ENCODE assay signal across 14 cellular contexts in genomic region chr6:43287717-43288679, GRCh38. TPM values are rescaled to one million over a fixed set of nuclear protein-coding genes. Genes with fewer than 3 reads are reported as not detected.
DNase-seq lines count a peak whose midpoint lies in the region; ATAC-seq, FAIRE-seq and TF ChIP-seq lines count a peak whose summit lies in the region.
"Had no signal": no experiment of that assay in that cellular context is flagged by ENCODE, and none has a peak within 500 bp of the region (broad histone marks: within the 10 kb centered on the region; RNA-seq: fewer than 3 reads in every experiment).

No MANE protein-coding gene starts in this region.

- no peak for TF ChIP-seq POLR2A in A549 (IDR thresholded peaks at IDR 0.05; ENCODE audit: low read length)
- no peak for TF ChIP-seq POLR2A in spleen (IDR thresholded peaks at IDR 0.05)

- TF ChIP-seq CTCF in A549 (IDR thresholded peaks at IDR 0.05) (no peak), HEK293 (tag by site-specific recombination; IDR thresholded peaks at IDR 0.05) (no peak), kidney (IDR thresholded peaks at IDR 0.05; ENCODE audit: borderline replicate concordance, extremely low read depth, insufficient read depth) (no peak), spleen (IDR thresholded peaks at IDR 0.05 in 8 of 11, conservative IDR thresholded peaks at IDR 0.05 in 3 of 11) (no peak)

- H3K4me3 ChIP-seq in A549, result no peak overlapping the region
- H3K4me3 ChIP-seq in HEK293 (ENCODE audit: low read depth, low read length), result no peak overlapping the region
- no peak overlapping the region for H3K4me3 ChIP-seq in kidney (ENCODE audit: low read length in 2 of 2)
- no peak overlapping the region for H3K4me3 ChIP-seq in spleen
- no peak overlapping the region for H3K4me3 ChIP-seq in small intestine (ENCODE audit: low read depth in 1 of 2, low read length in 2 of 2)

- H3K27me3 ChIP-seq in spleen (replicated peaks in 1 of 7), result peaks cover 0 to 45% (median 29%) of the 10 kb centered on the region in 7 donors
- H3K27me3 ChIP-seq in small intestine (ENCODE audit: control insufficient read depth in 2 of 2, insufficient read depth in 2 of 2, low read length in 2 of 2), result no peaks in the 10 kb centered on the region

- FAIRE-seq in A549 (lab: Jason Lieb, UNC) (no peak), kidney (lab: Jason Lieb, UNC) (no peak), small intestine (lab: Jason Lieb, UNC) (no peak)

- peak in 1 of 2 experiments; percentile 27; a peak in 2 of 6 replicates for ATAC-seq in A549
- ATAC-seq: Panc1 had no signal

- H3K4me1 ChIP-seq in A549, result peaks cover 14% of the 10 kb centered on the region; the same call in 2 of the 3 replicates
- no peaks in the 10 kb centered on the region for H3K4me1 ChIP-seq in HEK293 (ENCODE audit: control insufficient read depth, insufficient read depth, low read length)
- no peaks in the 10 kb centered on the region for H3K4me1 ChIP-seq in kidney (ENCODE audit: control insufficient read depth in 1 of 2, insufficient read depth in 1 of 2, low read depth in 1 of 2, low read length in 2 of 2)
- peaks cover 0 to 16% (median 5%) of the 10 kb centered on the region in 6 donors for H3K4me1 ChIP-seq in spleen
- peaks cover 0 to 2% of the 10 kb centered on the region in 2 donors for H3K4me1 ChIP-seq in small intestine (ENCODE audit: control insufficient read depth in 2 of 2, insufficient read depth in 1 of 2, low read depth in 1 of 2, low read length in 1 of 2)

- TF ChIP-seq RAD21 in A549 (conservative IDR thresholded peaks at IDR 0.05 in 1 of 2, IDR thresholded peaks at IDR 0.05 in 1 of 2), result no peak

- H3K4me2 ChIP-seq in A549, result peak overlapping the region; percentile 37; the same call in 2 of the 3 replicates

- no peak overlapping the region for H3K9ac ChIP-seq in kidney (ENCODE audit: low read length in 2 of 2)

- no peak for TF ChIP-seq EP300 in A549 (IDR thresholded peaks at IDR 0.05)

- H3K36me3 ChIP-seq in HEK293 (ENCODE audit: control insufficient read depth in 2 of 2, insufficient read depth in 1 of 2, low read length in 2 of 2) (no peaks in the 10 kb centered on the region), kidney (ENCODE audit: control insufficient read depth in 1 of 2, insufficient read depth in 2 of 2, low read length in 2 of 2) (no peaks in the 10 kb centered on the region), spleen (no peaks in the 10 kb centered on the region), small intestine (ENCODE audit: control insufficient read depth in 2 of 2, insufficient read depth in 2 of 2, low read length in 2 of 2) (no peaks in the 10 kb centered on the region)

- H3K9me3 ChIP-seq in A549 (no peaks in the 10 kb centered on the region), HEK293 (ENCODE audit: control insufficient read depth, insufficient read depth, low read depth, low read length) (no peaks in the 10 kb centered on the region), kidney (ENCODE audit: control insufficient read depth in 1 of 2, low read length in 2 of 2) (no peaks in the 10 kb centered on the region), spleen (no peaks in the 10 kb centered on the region), small intestine (ENCODE audit: control insufficient read depth, low read depth) (no peaks in the 10 kb centered on the region)

- intact Hi-C loops in kidney (cut with DNase I), result no loop called here
- intact Hi-C loops in spleen (cut with DNase I; ENCODE audit: low total_unique reads), result no loop called here

- CTCF ChIA-PET in A549 (lab: Yijun Ruan, JAX) (interaction anchor here (0.8 to 2.6 kb wide), 4 partner anchors 8 to 46 kb away, joined by 3 to 6 read pairs (median 4); no protein-coding TSS in a partner anchor), HEK293 (lab: Yijun Ruan, JAX) (interaction anchor here (1.1 to 2.2 kb wide), 7 partner anchors 7 to 219 kb away, joined by 3 to 9 read pairs (median 5); partner anchors contain the start of gene DNPH1)

- no peak for DNase-seq in A549 (ENCODE audit: low read depth in 1 of 2, low spot score in 1 of 2)
- DNase-seq in kidney, result peak; percentile 30
- DNase-seq in spleen, result peak; percentile 42
- no peak for DNase-seq in EL
- DNase-seq in activated effector memory CD4-positive, alpha-beta T cell treated with anti-CD3 and anti-CD28 coated beads, Interleukin-2, amount 50 U/mL, for 16 hours, result no peak
- DNase-seq in small intestine, result no peak
- DNase-seq: DMS79, NCI-H1105 had no signal

- H3K27ac ChIP-seq in A549 (peak overlapping the region in 1 of 2 experiments; percentile 63; a peak in 3 of 6 replicates), HEK293 (ENCODE audit: extremely low read depth, low read depth, low read length) (no peak overlapping the region), kidney (ENCODE audit: low read depth in 2 of 2, low read length in 2 of 2) (no peak overlapping the region), spleen (no peak overlapping the region), small intestine (ENCODE audit: low read depth in 1 of 2, low read length in 1 of 2) (no peak overlapping the region)

- POLR2A ChIA-PET in A549 (lab: Yijun Ruan, JAX), result no interaction called here
- POLR2A ChIA-PET in HEK293 (lab: Yijun Ruan, JAX), result no interaction called here

- WGBS in A549 (ENCODE audit: missing lambda C conversion rate), result 64% methylated on average over 6 of the region's 7 CpGs
- 65 to 77% (median 73%) methylated on average over 7 of the region's 7 CpGs for WGBS in spleen, 5 donors
- WGBS in small intestine, 3 donors, result 49 to 65% (median 56%) methylated on average over 7 of the region's 7 CpGs

TF ChIP-seq in A549, 52 proteins besides CTCF, POLR2A, EP300 and RAD21 (continues in another document):
- TF ChIP-seq HES2 (IDR thresholded peaks at IDR 0.05) (no peak), NR3C1 (IDR thresholded peaks at IDR 0.05) (no peak), TP53 (CRISPR knock-in tag; IDR thresholded peaks at IDR 0.05) (no peak), ZSCAN20 (CRISPR knock-in tag; IDR thresholded peaks at IDR 0.05) (no peak), CBX2 (IDR thresholded peaks at IDR 0.05; ENCODE audit: borderline replicate concordance, low read depth) (no peak)

TF ChIP-seq in HEK293, 187 proteins besides CTCF, POLR2A, EP300 and RAD21:
- TF ChIP-seq ZNF18 (tag by site-specific recombination; IDR thresholded peaks at IDR 0.05) (no peak), KLF1 (tag by site-specific recombination; IDR thresholded peaks at IDR 0.05) (peak; percentile 81), ZNF707 (tag by site-specific recombination; IDR thresholded peaks at IDR 0.05) (no peak)
TF ChIP-seq in HEK293: peak in this region for 1.

RNA-seq across cellular contexts. Expression of gene SLC22A7, which starts 10.1 kb away (rescaled TPM):
- not detected in 2 replicates for polyA plus RNA-seq in A549 (2011; rRNA removed)
- polyA plus RNA-seq in A549 (2012; cell fraction: cytosol; rRNA removed), result not detected in 2 replicates
- not detected in 2 replicates for polyA plus RNA-seq in A549 (2012; cell fraction: nucleus; rRNA removed)
- not detected in 3 replicates for polyA plus RNA-seq in A549 (2017; fragmentation: RNase III; extraction: RNeasy Plus Mini Kit Qiagen cat#74134 plus additional on column Dnase treatment)
- polyA minus RNA-seq in A549 (2011; rRNA and poly(A)+ RNA removed), result not detected in 2 replicates
- 2.0 TPM for total RNA-seq in kidney
- polyA plus RNA-seq in kidney (ENCODE audit: insufficient read depth, low read depth, low replicate concordance), result 34.8 TPM
- total RNA-seq in spleen, result not detected
- polyA plus RNA-seq in spleen, result not detected
- under 1 TPM in 1 of 3 donors, not detected in 2; 0.10 TPM for polyA plus RNA-seq in small intestine
- total RNA-seq: H7, NCI-H460, SK-MEL-5 had no signal
- polyA plus RNA-seq: CD14-positive monocyte had no signal

RNA-seq across cellular contexts. Expression of gene CRIP3, which starts 20.6 kb away (rescaled TPM):
- polyA plus RNA-seq in A549 (2011; rRNA removed) (1.3 and 2.6 TPM in 2 replicates), A549 (2017; fragmentation: RNase III; extraction: RNeasy Plus Mini Kit Qiagen cat#74134 plus additional on column Dnase treatment) (2.1 to 2.8 TPM (median 2.4 TPM) in 3 replicates), kidney (ENCODE audit: insufficient read depth, low read depth, low replicate concordance) (14.3 TPM), spleen (10 to 100 TPM; 15.1 to 36.5 (median 35.8) TPM), small intestine (1 to 10 TPM in 2 of 3 donors, under 1 TPM in 1; 0.89 to 2.7 (median 2.3) TPM)
- 0.70 and 0.74 TPM in 2 replicates for polyA plus RNA-seq in A549 (2012; cell fraction: cytosol; rRNA removed)
- polyA plus RNA-seq in A549 (2012; cell fraction: nucleus; rRNA removed), result 1.8 and 2.4 TPM in 2 replicates
- polyA minus RNA-seq in A549 (2011; rRNA and poly(A)+ RNA removed), result 1.8 and 2.9 TPM in 2 replicates
- total RNA-seq in kidney (5.6 TPM), spleen (10 to 100 TPM in 1 of 7 donors, 1 to 10 TPM in 6; 6.4 to 11.6 (median 7.1) TPM)
- total RNA-seq: NCI-H460, SK-MEL-5 had no signal

RNA-seq across cellular contexts. Expression of gene TTBK1, which starts 44.7 kb away (rescaled TPM):
- 0.03 TPM in 1 of 2 replicates, not detected in the other for polyA plus RNA-seq in A549 (2011; rRNA removed)
- 0.04 and 0.05 TPM in 2 replicates for polyA plus RNA-seq in A549 (2012; cell fraction: cytosol; rRNA removed)
- polyA plus RNA-seq in A549 (2012; cell fraction: nucleus; rRNA removed), result 0.09 and 0.10 TPM in 2 replicates
- 0.04 to 0.05 TPM (median 0.04 TPM) in 3 replicates for polyA plus RNA-seq in A549 (2017; fragmentation: RNase III; extraction: RNeasy Plus Mini Kit Qiagen cat#74134 plus additional on column Dnase treatment)
- polyA minus RNA-seq in A549 (2011; rRNA and poly(A)+ RNA removed), result 0.04 and 0.10 TPM in 2 replicates
- total RNA-seq in kidney, result 0.31 TPM
- 0.26 TPM for polyA plus RNA-seq in kidney (ENCODE audit: insufficient read depth, low read depth, low replicate concordance)
- under 1 TPM in 6 of 7 donors, not detected in 1; 0.07 to 0.32 (median 0.11) TPM for total RNA-seq in spleen
- under 1 TPM; 0.05 to 0.19 (median 0.07) TPM for polyA plus RNA-seq in spleen
- 1 to 10 TPM in 1 of 3 donors, under 1 TPM in 2; 0.89 to 1.1 (median 1.00) TPM for polyA plus RNA-seq in small intestine
- total RNA-seq: H7, NCI-H460, SK-MEL-5 had no signal
- polyA plus RNA-seq: CD14-positive monocyte had no signal

RNA-seq across cellular contexts. Expression of gene DNPH1, which starts 58.7 kb away (rescaled TPM):
- polyA plus RNA-seq in A549 (2011; rRNA removed) (51.4 and 63.2 TPM in 2 replicates), A549 (2017; fragmentation: RNase III; extraction: RNeasy Plus Mini Kit Qiagen cat#74134 plus additional on column Dnase treatment) (77.5 to 82.0 TPM (median 80.2 TPM) in 3 replicates), kidney (ENCODE audit: insufficient read depth, low read depth, low replicate concordance) (373 TPM), spleen (100 to 1,000 TPM; 126 to 201 (median 153) TPM), small intestine (100 to 1,000 TPM; 313 to 370 (median 340) TPM)
- polyA plus RNA-seq in A549 (2012; cell fraction: cytosol; rRNA removed), result 217 and 240 TPM in 2 replicates
- polyA plus RNA-seq in A549 (2012; cell fraction: nucleus; rRNA removed), result 158 TPM in 2 replicates
- polyA minus RNA-seq in A549 (2011; rRNA and poly(A)+ RNA removed), result 13.6 and 14.4 TPM in 2 replicates
- total RNA-seq in kidney (74.3 TPM), spleen (10 to 100 TPM; 33.2 to 94.8 (median 54.0) TPM)

Comparison
In these comparisons a context has a peak if more than half of its experiments do, and no peak if none do; other contexts are left out.
1. DNase-seq: peak in kidney (single experiment) and spleen (single experiment); none in A549 (0 of 2), EL (single experiment), activated effector memory CD4-positive, alpha-beta T cell treated with anti-CD3 and anti-CD28 coated beads, Interleukin-2, amount 50 U/mL, for 16 hours (single experiment) and small intestine (single experiment).
2. RNA of gene SLC22A7, which starts 10.1 kb away (polyA plus RNA-seq): 34.8 TPM in kidney (single experiment); not detected in A549, not detected in spleen and 0.10 TPM in small intestine; every median in the first group is over 10 times any median in the second.